Comparison of ENCODE assay signal across 8 cellular contexts in the genomic region with DNA sequence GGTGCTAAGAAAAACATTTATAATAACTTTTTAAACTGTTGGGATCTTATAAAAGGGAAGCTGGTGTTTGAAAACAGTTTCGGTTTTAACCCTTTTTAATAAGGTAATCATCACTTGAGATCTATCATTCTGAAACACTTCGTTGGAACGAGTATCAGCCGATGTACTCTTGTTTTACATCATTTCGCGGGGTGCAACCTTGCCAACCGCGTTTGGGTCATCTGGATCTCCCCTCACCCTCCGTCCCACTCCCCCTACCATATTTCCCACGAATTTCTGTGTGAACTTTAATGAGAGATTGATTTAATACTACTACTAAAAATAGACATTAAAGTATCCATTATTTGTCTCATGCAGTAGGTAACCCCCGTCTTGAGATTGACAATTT. TPM values are rescaled to one million over a fixed set of nuclear protein-coding genes. Genes with fewer than 3 reads are reported as not detected.
A peak's percentile ranks its signal among the peaks of the same experiment; 100 is the strongest.
DNase-seq lines count a peak whose midpoint lies in the region; ATAC-seq and TF ChIP-seq lines count a peak whose summit lies in the region.

No MANE protein-coding gene starts in this region.

- no peaks in the 10 kb centered on the region for H3K27me3 Mint-ChIP-seq in MCF 10A (ENCODE audit: insufficient read depth, unreplicated experiment)

- ATAC-seq in upper lobe of left lung (ENCODE audit: low FRiP score in 2 of 2) = no peak

- H3K27ac ChIP-seq in mesodermal cell (ENCODE audit: low read depth, low read length, severe bottlenecking) = peak overlapping the region; percentile 88
- peak overlapping the region; percentile 89 to 100 (median 97) for H3K27ac ChIP-seq in upper lobe of left lung

- peak; percentile 9 for DNase-seq in NCI-H1092 treated with DMSO at 0.1 percent for 48 hours (lab: John Stamatoyannopoulos, UW)
- DNase-seq in NCI-H1092 (lab: John Stamatoyannopoulos, UW) = no peak
- peak; percentile 42 for DNase-seq in NCI-H748 (lab: John Stamatoyannopoulos, UW; ENCODE audit: unreplicated experiment)
- DNase-seq in MCF 10A (ENCODE audit: unreplicated experiment) = peak; percentile 27
- no peak for DNase-seq in upper lobe of left lung
- no peak for DNase-seq in NCI-H446 (lab: John Stamatoyannopoulos, UW)
- DNase-seq in cortex of kidney (lab: John Stamatoyannopoulos, UW) = no peak

- TSS peak; percentile 70 for BruUV-seq in MCF 10A (replicated peaks; lab: Mats Ljungman, UMichigan)

- CTCF ChIA-PET in MCF 10A (lab: Yijun Ruan, JAX) = interaction anchor here (0.6 to 1.8 kb wide), 6 partner anchors 10 to 415 kb away, joined by 3 to 7 read pairs (median 4); no protein-coding TSS in a partner anchor

- 0 to 9% methylated on average over 1 to 4 of the region's 11 CpGs for WGBS in mesodermal cell (ENCODE audit: insufficient coverage in 2 of 2), 2 experiments
- WGBS in upper lobe of left lung, 2 donors = 1% methylated on average over 11 of the region's 11 CpGs

- no peak for TF ChIP-seq EP300 in upper lobe of left lung (IDR thresholded peaks at IDR 0.05)

- POLR2A ChIA-PET in MCF 10A (lab: Yijun Ruan, JAX) = interaction anchor here (0.6 to 6.9 kb wide), 28 partner anchors 9 to 500 kb away, joined by 3 to 68 read pairs (median 4); a partner anchor contains a TSS

- intact Hi-C loops in MCF 10A (cut with micrococcal nuclease) = loop anchor here (2.0 to 10.0 kb wide), 3 partner anchors 26 to 184 kb away; a partner anchor contains a TSS

- H3K4me1 Mint-ChIP-seq in MCF 10A (ENCODE audit: insufficient read depth, unreplicated experiment) = peaks cover 18% of the 10 kb centered on the region

- H3K4me1 ChIP-seq in mesodermal cell (ENCODE audit: control insufficient read depth, insufficient read depth, low read length, poor library complexity, severe bottlenecking) = peaks cover 14% of the 10 kb centered on the region
- H3K4me1 ChIP-seq in upper lobe of left lung = peaks cover 42 to 60% (median 46%) of the 10 kb centered on the region in 4 donors

- no peaks in the 10 kb centered on the region for H3K9me3 Mint-ChIP-seq in MCF 10A (ENCODE audit: unreplicated experiment)

- TF ChIP-seq CTCF in MCF 10A (IDR thresholded peaks at IDR 0.05; ENCODE audit: unreplicated experiment) = no peak
- no peak for TF ChIP-seq CTCF in upper lobe of left lung (IDR thresholded peaks at IDR 0.05)

- H3K36me3 ChIP-seq in mesodermal cell (ENCODE audit: control insufficient read depth, insufficient read depth, low read length) = peaks cover 22% of the 10 kb centered on the region
- H3K36me3 ChIP-seq in upper lobe of left lung = no peaks in the 10 kb centered on the region

- H3K9me3 ChIP-seq in mesodermal cell (ENCODE audit: control insufficient read depth, low read length) (no peaks in the 10 kb centered on the region), upper lobe of left lung (no peaks in the 10 kb centered on the region)

- H3K4me3 Mint-ChIP-seq in MCF 10A (ENCODE audit: unreplicated experiment) = peak overlapping the region; percentile 94

- H3K4me3 ChIP-seq in mesodermal cell (ENCODE audit: extremely low read depth, insufficient read depth, low read length, poor library complexity, severe bottlenecking) (peak overlapping the region; percentile 67), upper lobe of left lung (peak overlapping the region; percentile 72 to 84 (median 78))

- no peak for TF ChIP-seq POLR2A in upper lobe of left lung (IDR thresholded peaks at IDR 0.05)

- peak overlapping the region; percentile 100 for H3K27ac Mint-ChIP-seq in MCF 10A (ENCODE audit: low read depth, unreplicated experiment)

- H3K27me3 ChIP-seq in upper lobe of left lung = no peaks in the 10 kb centered on the region

- peaks cover 6% of the 10 kb centered on the region for H3K36me3 Mint-ChIP-seq in MCF 10A (ENCODE audit: insufficient read depth, unreplicated experiment)

RNA-seq across cellular contexts. Expression of a gene that starts 1.3 kb away (rescaled TPM):
- total RNA-seq in MCF 10A (2022) (54.6 and 71.3 TPM in 2 replicates), upper lobe of left lung (10 to 100 TPM; 15.7 to 75.5 (median 41.8) TPM)
- polyA plus RNA-seq in mesodermal cell (2013, experiment 1 of 2) = 53.2 TPM
- 51.2 TPM for polyA plus RNA-seq in mesodermal cell (2013, experiment 2 of 2)

Comparison
In these comparisons a context has a peak if more than half of its experiments do, and no peak if none do; other contexts are left out.
1. DNase-seq: peak in NCI-H1092 treated with DMSO at 0.1 percent for 48 hours (single experiment), NCI-H748 (single experiment) and MCF 10A (single experiment); none in NCI-H1092 (single experiment), upper lobe of left lung (0 of 2), NCI-H446 (0 of 2) and cortex of kidney (single experiment).